ENCODE assay signal across 2 cellular contexts in genomic region chr3:30198162-30198561, GRCh38.
TF ChIP-seq lines count a peak whose summit lies in the region.

No MANE protein-coding gene starts in this region.

TF ChIP-seq in HCT116, 20 proteins besides CTCF, POLR2A, EP300 and RAD21:
- no peak for TF ChIP-seq EGR1 (IDR thresholded peaks at IDR 0.05; ENCODE audit: low read depth)
- no peak for TF ChIP-seq SRF (IDR thresholded peaks at IDR 0.05; ENCODE audit: low read depth)
- TF ChIP-seq CEBPB (IDR thresholded peaks at IDR 0.05; ENCODE audit: low read depth) = no peak
- TF ChIP-seq SP1 (IDR thresholded peaks at IDR 0.05; ENCODE audit: low read depth) = no peak
- TF ChIP-seq EZH2phosphoT487 (IDR thresholded peaks at IDR 0.05; ENCODE audit: borderline replicate concordance) = no peak
- TF ChIP-seq ZNF274 (IDR thresholded peaks at IDR 0.05; ENCODE audit: low read depth, low read length) = no peak
- no peak for TF ChIP-seq ATF3 (IDR thresholded peaks at IDR 0.05)
- no peak for TF ChIP-seq TCF7L2 (IDR thresholded peaks at IDR 0.05; ENCODE audit: borderline replicate concordance, extremely low read depth, insufficient read depth, insufficient read length)
- no peak for TF ChIP-seq ZBTB33 (IDR thresholded peaks at IDR 0.05; ENCODE audit: extremely low read depth, insufficient replicate concordance, low read length)
- no peak for TF ChIP-seq EZH2 (IDR thresholded peaks at IDR 0.05)
- no peak for TF ChIP-seq POLR2AphosphoS5 (IDR thresholded peaks at IDR 0.05; ENCODE audit: low read depth, low read length)
- no peak for TF ChIP-seq CBX3 (IDR thresholded peaks at IDR 0.05; ENCODE audit: low read depth)
- no peak for TF ChIP-seq ZFX (IDR thresholded peaks at IDR 0.05)
- no peak for TF ChIP-seq YY1 (IDR thresholded peaks at IDR 0.05; ENCODE audit: extremely low read depth, insufficient replicate concordance, low read depth, low read length)
- TF ChIP-seq SIN3A (IDR thresholded peaks at IDR 0.05; ENCODE audit: low read depth) = no peak
- TF ChIP-seq ELF1 (IDR thresholded peaks at IDR 0.05; ENCODE audit: borderline replicate concordance, low read depth) = no peak
- no peak for TF ChIP-seq FOSL1 (IDR thresholded peaks at IDR 0.05; ENCODE audit: low read depth)
- no peak for TF ChIP-seq JUND (IDR thresholded peaks at IDR 0.05)
- TF ChIP-seq REST (IDR thresholded peaks at IDR 0.05; ENCODE audit: low read depth) = no peak
- no peak for TF ChIP-seq MAX (IDR thresholded peaks at IDR 0.05)
TF ChIP-seq in HCT116: peak in this region for 0.

TF ChIP-seq in endothelial cell of umbilical vein, 7 proteins besides CTCF, POLR2A, EP300 and RAD21:
- TF ChIP-seq JUN (IDR thresholded peaks at IDR 0.05; ENCODE audit: borderline replicate concordance, insufficient read depth, insufficient read length, low read depth) (no peak), MYC (IDR thresholded peaks at IDR 0.05; ENCODE audit: low read depth, low read length) (no peak), GATA2 (IDR thresholded peaks at IDR 0.05; ENCODE audit: insufficient read depth, insufficient read length, low read depth, low read length) (no peak), EZH2 (IDR thresholded peaks at IDR 0.05; ENCODE audit: borderline replicate concordance, low read depth, low read length, severe bottlenecking) (no peak), MAX (IDR thresholded peaks at IDR 0.05; ENCODE audit: insufficient read depth, insufficient read length) (no peak), FOS (IDR thresholded peaks at IDR 0.05; ENCODE audit: borderline replicate concordance, insufficient read depth, low read length) (no peak), POLR2AphosphoS5 (IDR thresholded peaks at IDR 0.05; ENCODE audit: insufficient read depth, low read depth, low read length) (no peak)
